1 cellular context compared by ENCODE assay signal in the genomic region with DNA sequence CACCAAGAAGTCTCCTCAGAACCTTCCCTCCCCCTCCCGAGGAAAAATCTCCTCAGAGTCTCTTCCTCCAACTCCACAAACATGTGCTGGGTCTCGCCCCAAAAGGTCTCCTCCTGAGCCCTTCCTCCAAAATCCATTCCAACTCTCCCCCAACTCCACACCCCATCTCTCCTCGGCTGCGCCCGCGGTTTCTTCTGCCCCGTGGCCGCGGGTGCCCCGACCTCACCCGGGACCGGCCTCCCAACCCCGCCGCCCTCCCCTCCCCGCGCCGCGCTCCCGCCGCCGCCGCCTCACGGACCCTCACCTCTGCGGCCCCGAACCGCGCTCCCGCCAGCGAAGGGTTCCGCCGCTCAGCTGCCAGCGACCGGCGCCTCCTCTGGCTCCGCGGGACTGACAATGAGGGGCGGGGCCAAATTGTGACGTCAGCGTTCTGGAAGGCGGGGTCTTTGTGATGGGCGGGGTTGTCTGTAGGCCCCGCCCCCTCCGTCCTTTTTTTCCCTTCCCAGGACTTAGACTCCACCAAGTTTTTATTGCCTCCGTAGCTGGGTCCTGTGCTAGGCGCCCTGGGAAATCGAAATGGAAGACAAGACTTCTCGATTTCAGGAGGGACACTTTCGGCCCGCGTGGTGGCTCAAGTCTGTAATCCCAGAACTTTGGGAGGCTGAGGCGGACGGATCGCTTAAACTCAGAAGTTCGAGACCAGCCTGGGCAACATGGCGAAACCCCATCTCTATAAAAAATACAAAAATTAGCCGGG.
TF ChIP-seq lines count a peak whose summit lies in the region.

A gene (minus strand): TSS at position 395 of the 757 bp plus-strand sequence.

TF ChIP-seq in H1, 55 proteins besides CTCF, POLR2A, EP300 and RAD21 (continued from another document):
- TF ChIP-seq HDAC2 (IDR thresholded peaks at IDR 0.05; ENCODE audit: borderline replicate concordance in 1 of 2, low read depth in 2 of 2, low read length in 2 of 2), result no peak
- no peak for TF ChIP-seq RFX5 (IDR thresholded peaks at IDR 0.05; ENCODE audit: borderline replicate concordance, low read depth, low read length)
- no peak for TF ChIP-seq SRF (IDR thresholded peaks at IDR 0.05; ENCODE audit: low read depth, low read length)
- no peak for TF ChIP-seq CHD1 (IDR thresholded peaks at IDR 0.05; ENCODE audit: low read depth, low read length)
- TF ChIP-seq, protein P1, sequence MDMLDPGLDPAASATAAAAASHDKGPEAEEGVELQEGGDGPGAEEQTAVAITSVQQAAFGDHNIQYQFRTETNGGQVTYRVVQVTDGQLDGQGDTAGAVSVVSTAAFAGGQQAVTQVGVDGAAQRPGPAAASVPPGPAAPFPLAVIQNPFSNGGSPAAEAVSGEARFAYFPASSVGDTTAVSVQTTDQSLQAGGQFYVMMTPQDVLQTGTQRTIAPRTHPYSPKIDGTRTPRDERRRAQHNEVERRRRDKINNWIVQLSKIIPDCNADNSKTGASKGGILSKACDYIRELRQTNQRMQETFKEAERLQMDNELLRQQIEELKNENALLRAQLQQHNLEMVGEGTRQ (IDR thresholded peaks at IDR 0.05; ENCODE audit: low read length), result no peak
- TF ChIP-seq SAP30 (IDR thresholded peaks at IDR 0.05; ENCODE audit: insufficient read depth, insufficient replicate concordance, low read length), result no peak
- no peak for TF ChIP-seq ZNF274 (IDR thresholded peaks at IDR 0.05; ENCODE audit: borderline replicate concordance, extremely low read depth, low read length)
